Comparison of ENCODE assay signal across 5 cellular contexts in genomic region chr2:128598260-128598659, GRCh38.
DNase-seq lines count a peak whose midpoint lies in the region; ATAC-seq, FAIRE-seq and TF ChIP-seq lines count a peak whose summit lies in the region.
"Not testable (repeated sequence)": the region's sequence is repeated elsewhere in the genome, so short reads cannot be mapped to it uniquely, and the experiment has no call there.

No MANE protein-coding gene starts in this region.

- not testable (repeated sequence) for H3K36me3 ChIP-seq in BLaER1 treated with 17β-estradiol and CSF1 and Interleukin-3, amounts not matched to agents 10 nM and 100 nM; HEK293 (ENCODE audit: control insufficient read depth in 2 of 2, insufficient read depth in 1 of 2, low read length in 2 of 2); OCI-LY7 (ENCODE audit: insufficient read depth, low read length); HepG2 (replicated peaks in 1 of 2; ENCODE audit: control insufficient read depth in 1 of 2, insufficient read depth in 2 of 2, low read length in 2 of 2)

- in situ Hi-C loops in HepG2 (cut with HindIII; ENCODE audit: extremely low pct_ligation_motif_present, low pct_unique_long_range_greater_than_20kb): not testable (repeated sequence)

- DNase-seq in OCI-LY7 (ENCODE audit: low spot score); HepG2 (ENCODE audit: low spot score): not testable (repeated sequence)

- H3K4me3 ChIP-seq in BLaER1 treated with 17β-estradiol and CSF1 and Interleukin-3, amounts not matched to agents 10 nM and 100 nM; HEK293 (ENCODE audit: low read depth, low read length); OCI-LY7 (ENCODE audit: low read depth, low read length, poor library complexity, severe bottlenecking); HepG2 (replicated peaks in 1 of 3; ENCODE audit: insufficient read depth in 1 of 3, low read depth in 2 of 3, low read length in 3 of 3): not testable (repeated sequence)

- H3K27me3 ChIP-seq in BLaER1 treated with 17β-estradiol and CSF1 and Interleukin-3, amounts not matched to agents 10 nM and 100 nM: not testable (repeated sequence)
- H3K27me3 ChIP-seq in HepG2 (ENCODE audit: control insufficient read depth in 1 of 2, insufficient read depth in 2 of 2, low read length in 2 of 2): peaks cover 6 to 30% of the 10 kb centered on the region in 2 experiments

- TF ChIP-seq RAD21 in HepG2 (CRISPR knock-in tag; IDR thresholded peaks at IDR 0.05): not testable (repeated sequence)

- not testable (repeated sequence) for H3K27ac ChIP-seq in BLaER1 treated with 17β-estradiol and CSF1 and Interleukin-3, amounts not matched to agents 10 nM and 100 nM; HEK293 (ENCODE audit: extremely low read depth, low read depth, low read length); OCI-LY7 (ENCODE audit: low read depth, low read length, poor library complexity, severe bottlenecking); HepG2 (ENCODE audit: extremely low read length, insufficient read depth, low read length)

- not testable (repeated sequence) for H3K79me2 ChIP-seq in OCI-LY7 (ENCODE audit: insufficient read depth, low read depth, low read length); HepG2 (ENCODE audit: insufficient read depth, low read length)

- H4K20me1 ChIP-seq in BLaER1 treated with 17β-estradiol and CSF1 and Interleukin-3, amounts not matched to agents 10 nM and 100 nM; OCI-LY7 (ENCODE audit: insufficient read depth, low read length); HepG2 (ENCODE audit: insufficient read depth, low read length): not testable (repeated sequence)

- POLR2A ChIA-PET in HEK293 (lab: Yijun Ruan, JAX); OCI-LY7 (lab: Charles Lee); HepG2 (lab: Yijun Ruan, JAX): not testable (repeated sequence)

- 5% methylated on average over 1 of the region's 1 CpG for WGBS in HepG2 (ENCODE audit: low lambda C conversion rate)

- not testable (repeated sequence) for H3K9me3 ChIP-seq in BLaER1 treated with 17β-estradiol and CSF1 and Interleukin-3, amounts not matched to agents 10 nM and 100 nM (replicated peaks in 1 of 11); HEK293 (ENCODE audit: control insufficient read depth, insufficient read depth, low read depth, low read length); OCI-LY7 (ENCODE audit: low read length); HepG2 (ENCODE audit: low read length)

- intact Hi-C loops in OCI-LY7 (cut with micrococcal nuclease; ENCODE audit: unreplicated experiment); HepG2 (cut with micrococcal nuclease; ENCODE audit: unreplicated experiment): not testable (repeated sequence)

- not testable (repeated sequence) for TF ChIP-seq EP300 in HepG2 (IDR thresholded peaks at IDR 0.05; ENCODE audit: low read depth in 2 of 2, low read length in 2 of 2); HepG2 (CRISPR knock-in tag; IDR thresholded peaks at IDR 0.05; ENCODE audit: borderline replicate concordance)

- TF ChIP-seq POLR2A in HepG2 (IDR thresholded peaks at IDR 0.05; ENCODE audit: insufficient read depth in 1 of 2, low read depth in 2 of 2, low read length in 2 of 2): not testable (repeated sequence)

- not testable (repeated sequence) for H2AFZ ChIP-seq in OCI-LY7 (ENCODE audit: low read length); HepG2 (ENCODE audit: low read length)

- not testable (repeated sequence) for H3K9ac ChIP-seq in BLaER1 treated with 17β-estradiol and CSF1 and Interleukin-3, amounts not matched to agents 10 nM and 100 nM; HepG2 (ENCODE audit: insufficient read depth, low read depth, low read length)

- CTCF ChIA-PET in HEK293 (lab: Yijun Ruan, JAX); OCI-LY7 (lab: Charles Lee; ENCODE audit: unreplicated experiment); HepG2 (lab: Yijun Ruan, JAX; ENCODE audit: low intra/inter-chr PET ratio, low total read pairs): not testable (repeated sequence)

- not testable (repeated sequence) for ATAC-seq in HepG2

- FAIRE-seq in endometrium (lab: Jason Lieb, UNC): peak; percentile 73
- not testable (repeated sequence) for FAIRE-seq in HepG2 (lab: Jason Lieb, UNC)

- not testable (repeated sequence) for BruUV-seq in OCI-LY7 (replicated peaks; lab: Mats Ljungman, UMichigan); HepG2 (replicated peaks; lab: Mats Ljungman, UMichigan)

- not testable (repeated sequence) for TF ChIP-seq CTCF in HEK293 (tag by site-specific recombination; IDR thresholded peaks at IDR 0.05); OCI-LY7 (conservative IDR thresholded peaks at IDR 0.05; ENCODE audit: low read length); HepG2 (CRISPR knock-in tag; IDR thresholded peaks at IDR 0.05)

- H3K4me1 ChIP-seq in BLaER1 treated with 17β-estradiol and CSF1 and Interleukin-3, amounts not matched to agents 10 nM and 100 nM: peaks cover 23 to 99% (median 90%) of the 10 kb centered on the region in 10 experiments
- H3K4me1 ChIP-seq in HEK293 (ENCODE audit: control insufficient read depth, insufficient read depth, low read length): not testable (repeated sequence)
- peaks cover 12% of the 10 kb centered on the region for H3K4me1 ChIP-seq in OCI-LY7 (ENCODE audit: insufficient read depth, low read length, poor library complexity, severe bottlenecking)
- H3K4me1 ChIP-seq in HepG2 (ENCODE audit: insufficient read depth, low read length): peaks cover 28% of the 10 kb centered on the region

- peak overlapping the region in 10 of 11 experiments; percentile 24 to 84 (median 80); a peak in 18 of 22 replicates for H3K4me2 ChIP-seq in BLaER1 treated with 17β-estradiol and CSF1 and Interleukin-3, amounts not matched to agents 10 nM and 100 nM
- H3K4me2 ChIP-seq in OCI-LY7 (ENCODE audit: low read length): peak overlapping the region; percentile 47
- not testable (repeated sequence) for H3K4me2 ChIP-seq in HepG2 (ENCODE audit: low read depth, low read length)

- H3K9me2 ChIP-seq in OCI-LY7 (ENCODE audit: insufficient read depth, low read length): not testable (repeated sequence)

TF ChIP-seq in HEK293, 187 proteins besides CTCF, POLR2A, EP300 and RAD21:
- 0 out of 2 replicates have a peak, but pooled peaks have one; percentile 33 for TF ChIP-seq ZNF513 (tag by site-specific recombination; IDR thresholded peaks at IDR 0.05)

TF ChIP-seq in HepG2, 621 proteins besides CTCF, POLR2A, EP300 and RAD21 (continues in another document):
- 0 out of 2 replicates have a peak, but pooled peaks have one; percentile 2 for TF ChIP-seq MNT (IDR thresholded peaks at IDR 0.05)
- 0 out of 2 replicates have a peak, but pooled peaks have one; percentile 65 for TF ChIP-seq ATM (IDR thresholded peaks at IDR 0.05; ENCODE audit: borderline replicate concordance)
- TF ChIP-seq ATF7 (IDR thresholded peaks at IDR 0.05): peak; percentile 16; the same call in 1 of the 2 replicates
- not testable (repeated sequence) for TF ChIP-seq ATF7 (CRISPR knock-in tag; IDR thresholded peaks at IDR 0.05); FOXA1 (CRISPR knock-in tag; IDR thresholded peaks at IDR 0.05); CREB1 (CRISPR knock-in tag; IDR thresholded peaks at IDR 0.05); SOX6 (CRISPR knock-in tag; IDR thresholded peaks at IDR 0.05); NONO (CRISPR knock-in tag; conservative IDR thresholded peaks at IDR 0.05)
- TF ChIP-seq FOXA1 (IDR thresholded peaks at IDR 0.05): 0 out of 2 replicates have a peak, but pooled peaks have one; percentile 46
- peak; percentile 89 for TF ChIP-seq CREB1 (IDR thresholded peaks at IDR 0.05)
- peak; percentile 29; the same call in 1 of the 2 replicates for TF ChIP-seq FOXK2 (IDR thresholded peaks at IDR 0.05)
- TF ChIP-seq NFRKB (IDR thresholded peaks at IDR 0.05): peak; percentile 50; the same call in 1 of the 2 replicates
- 0 out of 2 replicates have a peak, but pooled peaks have one; percentile 74 for TF ChIP-seq SOX6 (IDR thresholded peaks at IDR 0.05)
- TF ChIP-seq PLRG1 (conservative IDR thresholded peaks at IDR 0.05): 0 out of 2 replicates have a peak, but pooled peaks have one; percentile 57
- peak; percentile 38 for TF ChIP-seq PHB2 (IDR thresholded peaks at IDR 0.05; ENCODE audit: partially characterized antibody)
- TF ChIP-seq NONO (IDR thresholded peaks at IDR 0.05): 0 out of 2 replicates have a peak, but pooled peaks have one; percentile 88
